ENCODE assay signal across 8 cellular contexts in genomic region chr2:235779444-235779896, GRCh38.
A peak's percentile ranks its signal among the peaks of the same experiment; 100 is the strongest.
DNase-seq lines count a peak whose midpoint lies in the region; ATAC-seq and TF ChIP-seq lines count a peak whose summit lies in the region.

No MANE protein-coding gene starts in this region.

- no peak overlapping the region for H3K27ac Mint-ChIP-seq in HFFc6

- ATAC-seq in HG02885 (IDR thresholded peaks at IDR 0.05; ENCODE audit: poor library complexity, unreplicated experiment) = no peak

- H3K36me3 Mint-ChIP-seq in HFFc6 (ENCODE audit: low read depth) = no peaks in the 10 kb centered on the region

- H3K9me3 Mint-ChIP-seq in HFFc6 = no peaks in the 10 kb centered on the region

- no peaks in the 10 kb centered on the region; the same call in 1 of the 2 replicates for H3K27me3 Mint-ChIP-seq in HFFc6 (ENCODE audit: insufficient read depth)

- TF ChIP-seq CTCF in HFFc6 (IDR thresholded peaks at IDR 0.05) = peak; percentile 93

- H3K4me1 Mint-ChIP-seq in HFFc6 (ENCODE audit: low read depth) = no peaks in the 10 kb centered on the region

- DNase-seq in Daoy (ENCODE audit: low read depth) = peak; percentile 77
- DNase-seq in HFFc6 = peak; percentile 58
- peak; percentile 67 for DNase-seq in NCI-H226
- peak; percentile 13 to 52 for DNase-seq in activated CD4-positive, alpha-beta T cell treated with anti-CD3 and anti-CD28 coated beads, Interleukin-2, amount 50 U/mL, for 24 hours (ENCODE audit: low read depth in 1 of 2, low spot score in 1 of 2)
- peak; percentile 80 for DNase-seq in ecto neural progenitor cell (ENCODE audit: low spot score)
- DNase-seq in lung microvascular endothelial cell (ENCODE audit: low read depth in 2 of 2) = peak; percentile 72 to 74
- DNase-seq in stimulated activated CD8-positive, alpha-beta memory T cell treated with anti-CD3 and anti-CD28 coated beads, Interleukin-15, amount 100 ng/mL, for 48 hours (ENCODE audit: low read depth in 2 of 2) = peak; percentile 25 to 39

- H3K4me3 Mint-ChIP-seq in HFFc6 = no peak overlapping the region
